Comparison of ENCODE assay signal across 9 cellular contexts in genomic region chr21:21921410-21922232, GRCh38.
DNase-seq lines count a peak whose midpoint lies in the region; ATAC-seq and TF ChIP-seq lines count a peak whose summit lies in the region.
"Had no signal": no experiment of that assay in that cellular context is flagged by ENCODE, and none has a peak within 500 bp of the region (broad histone marks: within the 10 kb centered on the region; RNA-seq: fewer than 3 reads in every experiment).

No MANE protein-coding gene starts in this region.

- ATAC-seq in upper lobe of right lung (peak; percentile 47), HG03521 (IDR thresholded peaks at IDR 0.05; ENCODE audit: unreplicated experiment) (no peak), HG03045 (IDR thresholded peaks at IDR 0.05; ENCODE audit: unreplicated experiment) (no peak)

- no peaks in the 10 kb centered on the region for H3K27me3 Mint-ChIP-seq in MCF 10A (ENCODE audit: insufficient read depth, unreplicated experiment)

- BruUV-seq in MCF 10A (replicated peaks; lab: Mats Ljungman, UMichigan) (no TSS peak), mammary epithelial cell (replicated peaks; lab: Mats Ljungman, UMichigan) (no TSS peak)

- H3K36me3 Mint-ChIP-seq in MCF 10A (ENCODE audit: insufficient read depth, unreplicated experiment) = no peaks in the 10 kb centered on the region

- TF ChIP-seq CTCF in MCF 10A (IDR thresholded peaks at IDR 0.05; ENCODE audit: unreplicated experiment) = peak; percentile 48
- peak in 1 of 2 donors; percentile 29 for TF ChIP-seq CTCF in mammary epithelial cell (conservative IDR thresholded peaks at IDR 0.05 in 1 of 2, IDR thresholded peaks at IDR 0.05 in 1 of 2; ENCODE audit: extremely low read depth in 1 of 2, insufficient read depth in 1 of 2, low read depth in 1 of 2, low read length in 2 of 2)
- TF ChIP-seq CTCF in foreskin fibroblast (IDR thresholded peaks at IDR 0.05; ENCODE audit: low read depth, low read length) = peak; percentile 45
- TF ChIP-seq CTCF in upper lobe of right lung (IDR thresholded peaks at IDR 0.05) = peak; percentile 56

- H3K4me3 ChIP-seq in mammary epithelial cell (replicated peaks in 1 of 3; ENCODE audit: insufficient read depth in 1 of 3, low read depth in 2 of 3, low read length in 3 of 3) (no peak overlapping the region), foreskin fibroblast (ENCODE audit: low read depth in 1 of 2, low read length in 2 of 2) (no peak overlapping the region), upper lobe of right lung (no peak overlapping the region)

- dilution Hi-C loops in mammary epithelial cell (cut with HindIII; ENCODE audit: low sequenced_read_pairs) = no loop called here

- DNase-seq in MCF 10A (ENCODE audit: unreplicated experiment) (peak; percentile 60), mammary epithelial cell (no peak), NCI-H774 (lab: John Stamatoyannopoulos, UW) (peak; percentile 1), foreskin fibroblast (peak in 1 of 2 donors; percentile 4), upper lobe of right lung (no peak), amygdala (lab: John Stamatoyannopoulos, UW) (no peak)
- DNase-seq: GF-D8 had no signal

- POLR2A ChIA-PET in MCF 10A (lab: Yijun Ruan, JAX) = interaction anchor here (0.7 to 1.0 kb wide), 3 partner anchors 210 to 689 kb away, joined by 3 to 4 read pairs (median 4); no protein-coding TSS in a partner anchor

- H3K4me1 Mint-ChIP-seq in MCF 10A (ENCODE audit: insufficient read depth, unreplicated experiment) = peaks cover 12% of the 10 kb centered on the region

- H3K27me3 ChIP-seq in mammary epithelial cell (ENCODE audit: insufficient read depth, low read length) = no peaks in the 10 kb centered on the region
- no peaks in the 10 kb centered on the region for H3K27me3 ChIP-seq in upper lobe of right lung

- no peaks in the 10 kb centered on the region for H3K9me3 Mint-ChIP-seq in MCF 10A (ENCODE audit: unreplicated experiment)

- intact Hi-C loops in MCF 10A (cut with micrococcal nuclease) (loop anchor here (1.0 to 10.0 kb wide), 3 partner anchors 689 to 919 kb away; no protein-coding TSS in a partner anchor), mammary epithelial cell (cut with micrococcal nuclease) (no loop called here), upper lobe of right lung (cut with DNase I) (no loop called here)

- H3K36me3 ChIP-seq in mammary epithelial cell (ENCODE audit: insufficient read depth, low read length) = no peaks in the 10 kb centered on the region
- no peaks in the 10 kb centered on the region for H3K36me3 ChIP-seq in upper lobe of right lung

- H3K9ac ChIP-seq in mammary epithelial cell (ENCODE audit: insufficient read depth, low read length) = no peak overlapping the region

- no peaks in the 10 kb centered on the region for H3K79me2 ChIP-seq in mammary epithelial cell (ENCODE audit: insufficient read depth, low read length)

- H3K4me1 ChIP-seq in mammary epithelial cell (ENCODE audit: insufficient read depth, low read length) = no peaks in the 10 kb centered on the region
- no peaks in the 10 kb centered on the region for H3K4me1 ChIP-seq in upper lobe of right lung

- no peak overlapping the region for H3K27ac Mint-ChIP-seq in MCF 10A (ENCODE audit: low read depth, unreplicated experiment)

- H4K20me1 ChIP-seq in mammary epithelial cell (ENCODE audit: insufficient read depth, low read length) = no peaks in the 10 kb centered on the region

- in situ Hi-C loops in mammary epithelial cell (cut with MboI; ENCODE audit: low sequenced_read_pairs in 2 of 2) = no loop called here

- CTCF ChIA-PET in MCF 10A (lab: Yijun Ruan, JAX) = interaction anchor here (0.6 to 2.8 kb wide), 42 partner anchors 9 to 1717 kb away, joined by 3 to 20 read pairs (median 4); no protein-coding TSS in a partner anchor
- CTCF ChIA-PET in mammary epithelial cell (lab: Charles Lee; ENCODE audit: low non-redundant PET) = no interaction called here

- 28% methylated on average over 6 of the region's 6 CpGs for WGBS in mammary epithelial cell (ENCODE audit: low coverage, missing lambda C conversion rate)

- H3K4me3 Mint-ChIP-seq in MCF 10A (ENCODE audit: unreplicated experiment) = no peak overlapping the region

- H3K9me3 ChIP-seq in mammary epithelial cell (replicated peaks; ENCODE audit: insufficient read depth, low read length) (peaks cover 42% of the 10 kb centered on the region), upper lobe of right lung (no peaks in the 10 kb centered on the region)

- H2AFZ ChIP-seq in mammary epithelial cell (ENCODE audit: low read depth, low read length) = no peak overlapping the region

- H3K4me2 ChIP-seq in mammary epithelial cell (ENCODE audit: insufficient read depth, low read depth, low read length) = no peak overlapping the region

- H3K27ac ChIP-seq in mammary epithelial cell (ENCODE audit: insufficient read depth, low read depth, low read length) (no peak overlapping the region), upper lobe of right lung (no peak overlapping the region)

Comparison
In these comparisons a context has a peak if more than half of its experiments do, and no peak if none do; other contexts are left out.
1. DNase-seq: peak in MCF 10A (single experiment) and NCI-H774 (single experiment); none in mammary epithelial cell (single experiment), upper lobe of right lung (single experiment) and amygdala (0 of 56).